In the genomic region with DNA sequence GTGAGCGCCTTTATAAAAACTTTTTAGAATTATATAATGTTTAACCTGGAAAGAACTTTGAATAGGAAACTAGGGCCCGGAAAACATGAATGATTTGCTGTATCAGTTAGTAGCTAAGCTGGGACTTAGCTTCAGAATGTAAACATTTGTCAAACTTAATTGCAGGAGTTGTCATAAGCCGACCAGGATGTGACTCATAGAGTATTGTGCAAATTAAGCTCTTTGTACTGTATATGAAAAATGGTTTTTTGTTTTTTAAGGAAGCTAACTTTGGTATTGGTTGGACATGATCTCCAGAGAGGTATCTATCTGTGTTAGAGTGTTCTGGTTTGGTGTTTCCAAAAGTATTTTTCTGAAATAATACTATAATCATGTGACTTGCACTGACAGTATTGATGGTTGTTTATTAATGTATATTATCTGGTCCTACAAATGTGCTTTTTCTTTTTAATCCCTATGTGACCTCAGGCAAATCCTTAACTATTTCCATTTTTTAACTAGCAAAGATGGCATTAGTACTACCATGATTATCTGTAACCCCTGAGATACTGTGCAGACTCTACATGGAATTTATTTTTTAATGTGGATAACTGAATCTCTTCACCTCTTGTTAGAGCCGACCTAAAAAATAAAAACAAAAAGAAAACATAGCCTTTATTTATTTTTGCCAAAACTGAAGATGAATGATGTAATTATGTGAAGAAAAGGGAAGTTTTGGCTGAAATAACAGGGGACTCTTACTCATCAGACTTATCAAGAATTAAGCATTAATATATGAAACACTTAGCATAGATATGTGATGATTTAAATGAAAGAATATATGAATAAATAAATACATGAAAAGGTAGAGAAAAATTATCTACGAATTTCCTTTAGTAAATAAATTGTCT, we compare ENCODE assay signal across 8 cellular contexts. TPM values are rescaled to one million over a fixed set of nuclear protein-coding genes. Genes with fewer than 3 reads are reported as not detected.
A peak's percentile ranks its signal among the peaks of the same experiment; 100 is the strongest.
DNase-seq lines count a peak whose midpoint lies in the region; ATAC-seq and TF ChIP-seq lines count a peak whose summit lies in the region.

No MANE protein-coding gene starts in this region.

- ATAC-seq in RWPE2 (ENCODE audit: low read depth) = peak; percentile 86

- H3K27ac ChIP-seq in RWPE2 (ENCODE audit: poor library complexity, severe bottlenecking) = peak overlapping the region; percentile 57

- no peak for DNase-seq in activated naive CD4-positive, alpha-beta T cell treated with Interleukin-2 at 50 U/mL for 16 hours
- no peak for DNase-seq in RWPE2 (ENCODE audit: low spot score)
- peak; percentile 82 for DNase-seq in fibroblast of the aortic adventitia (ENCODE audit: low read depth)
- DNase-seq in stromal cell of bone marrow (ENCODE audit: low read depth) = peak; percentile 62
- no peak for DNase-seq in anterior cingulate cortex (lab: John Stamatoyannopoulos, UW)
- DNase-seq in activated CD4-positive, alpha-beta T cell treated with anti-CD3 and anti-CD28 coated beads, Interleukin-2, amount 50 U/mL, for 4 hours = no peak
- no peak for DNase-seq in hypothalamus (lab: John Stamatoyannopoulos, UW)

- peak overlapping the region; percentile 79 for H3K27ac Mint-ChIP-seq in activated naive CD4-positive, alpha-beta T cell treated with anti-CD3 and anti-CD28 coated beads, Interleukin-2, amount 50 U/mL, for 24 hours

- no peaks in the 10 kb centered on the region for H3K27me3 Mint-ChIP-seq in activated naive CD4-positive, alpha-beta T cell treated with anti-CD3 and anti-CD28 coated beads, Interleukin-2, amount 50 U/mL, for 24 hours

- no peaks in the 10 kb centered on the region for H3K27me3 ChIP-seq in RWPE2 (ENCODE audit: insufficient read depth, poor library complexity, severe bottlenecking)

- H3K36me3 Mint-ChIP-seq in activated naive CD4-positive, alpha-beta T cell treated with anti-CD3 and anti-CD28 coated beads, Interleukin-2, amount 50 U/mL, for 24 hours = peaks cover 17% of the 10 kb centered on the region

- peaks cover 39% of the 10 kb centered on the region for H3K36me3 ChIP-seq in RWPE2 (ENCODE audit: low read depth)

- TF ChIP-seq CTCF in RWPE2 (IDR thresholded peaks at IDR 0.05; ENCODE audit: poor library complexity, severe bottlenecking) = no peak
- TF ChIP-seq CTCF in fibroblast of the aortic adventitia (IDR thresholded peaks at IDR 0.05; ENCODE audit: insufficient read depth, low read length) = no peak

- H3K4me3 ChIP-seq in RWPE2 (ENCODE audit: severe bottlenecking) (no peak overlapping the region), fibroblast of the aortic adventitia (ENCODE audit: low read depth, low read length) (no peak overlapping the region)

- H3K4me1 Mint-ChIP-seq in activated naive CD4-positive, alpha-beta T cell treated with anti-CD3 and anti-CD28 coated beads, Interleukin-2, amount 50 U/mL, for 24 hours = peaks cover 46% of the 10 kb centered on the region

- H3K9me3 ChIP-seq in RWPE2 (ENCODE audit: severe bottlenecking) = no peaks in the 10 kb centered on the region

- peaks cover 22% of the 10 kb centered on the region for H3K4me1 ChIP-seq in RWPE2 (ENCODE audit: insufficient read depth, poor library complexity, severe bottlenecking)

- no peaks in the 10 kb centered on the region for H3K9me3 Mint-ChIP-seq in activated naive CD4-positive, alpha-beta T cell treated with anti-CD3 and anti-CD28 coated beads, Interleukin-2, amount 50 U/mL, for 24 hours

- no peak overlapping the region for H3K4me3 Mint-ChIP-seq in activated naive CD4-positive, alpha-beta T cell treated with anti-CD3 and anti-CD28 coated beads, Interleukin-2, amount 50 U/mL, for 24 hours

RNA-seq across cellular contexts. Expression of gene YIPF4, which starts 11.7 kb away (rescaled TPM):
- total RNA-seq in fibroblast of the aortic adventitia (ENCODE audit: low replicate concordance) = 27.1 and 56.1 TPM in 2 replicates

RNA-seq across cellular contexts. Expression of gene NLRC4, which starts 24.7 kb away (rescaled TPM):
- total RNA-seq in fibroblast of the aortic adventitia (ENCODE audit: low replicate concordance) = not detected in 2 replicates

Comparison
In these comparisons a context has a peak if more than half of its experiments do, and no peak if none do; other contexts are left out.
1. DNase-seq: peak in fibroblast of the aortic adventitia (single experiment) and stromal cell of bone marrow (single experiment); none in activated naive CD4-positive, alpha-beta T cell treated with Interleukin-2 at 50 U/mL for 16 hours (single experiment), RWPE2 (single experiment), anterior cingulate cortex (0 of 58), activated CD4-positive, alpha-beta T cell treated with anti-CD3 and anti-CD28 coated beads, Interleukin-2, amount 50 U/mL, for 4 hours (0 of 2) and hypothalamus (0 of 51).